Comparison of ENCODE assay signal across 1 cellular context in genomic region chr14:35814371-35815005, GRCh38.
TF ChIP-seq lines count a peak whose summit lies in the region.

No MANE protein-coding gene starts in this region.

TF ChIP-seq in HepG2, 621 proteins besides CTCF, POLR2A, EP300 and RAD21 (continued from another document):
- TF ChIP-seq ZSCAN9 (CRISPR knock-in tag; IDR thresholded peaks at IDR 0.05; ENCODE audit: borderline replicate concordance) (0 out of 2 replicates have a peak, but pooled peaks have one; percentile 21), LCORL (IDR thresholded peaks at IDR 0.05) (no peak), LCORL (CRISPR knock-in tag; IDR thresholded peaks at IDR 0.05) (0 out of 2 replicates have a peak, but pooled peaks have one; percentile 24), PRPF4 (IDR thresholded peaks at IDR 0.05; ENCODE audit: low read depth, low read length, poor library complexity, severe bottlenecking) (no peak), SP140L (CRISPR knock-in tag; IDR thresholded peaks at IDR 0.05; ENCODE audit: borderline replicate concordance) (0 out of 2 replicates have a peak, but pooled peaks have one; percentile 48), IRF2 (CRISPR knock-in tag; IDR thresholded peaks at IDR 0.05) (peak; percentile 65; the same call in 1 of the 2 replicates), ZNF124 (CRISPR knock-in tag; IDR thresholded peaks at IDR 0.05) (0 out of 2 replicates have a peak, but pooled peaks have one; percentile 67), SMAD3 (CRISPR knock-in tag; IDR thresholded peaks at IDR 0.05) (peak; percentile 37; the same call in 1 of the 2 replicates), FOXK1 (CRISPR knock-in tag; IDR thresholded peaks at IDR 0.05; ENCODE audit: borderline replicate concordance, low read depth) (peak; percentile 35; the same call in 1 of the 2 replicates), NR3C1 (CRISPR knock-in tag; IDR thresholded peaks at IDR 0.05) (no peak), ELF3 (CRISPR knock-in tag; IDR thresholded peaks at IDR 0.05) (peak; percentile 61; the same call in 1 of the 2 replicates), TAF15 (IDR thresholded peaks at IDR 0.05; ENCODE audit: low read depth, low read length, poor library complexity, severe bottlenecking) (no peak), KLF16 (CRISPR knock-in tag; IDR thresholded peaks at IDR 0.05) (peak in 1 of 2 experiments; percentile 74; a peak in 1 of 4 replicates), ZNF816 (CRISPR knock-in tag; IDR thresholded peaks at IDR 0.05; ENCODE audit: borderline replicate concordance) (no peak), MTF2 (CRISPR knock-in tag; IDR thresholded peaks at IDR 0.05; ENCODE audit: borderline replicate concordance) (no peak), YEATS2 (CRISPR knock-in tag; IDR thresholded peaks at IDR 0.05; ENCODE audit: borderline replicate concordance) (peak; percentile 35; the same call in 1 of the 2 replicates), CREM (IDR thresholded peaks at IDR 0.05) (no peak), CREM (CRISPR knock-in tag; IDR thresholded peaks at IDR 0.05) (no peak), ZSCAN12 (CRISPR knock-in tag; IDR thresholded peaks at IDR 0.05) (0 out of 2 replicates have a peak, but pooled peaks have one; percentile 31), ZNF580 (CRISPR knock-in tag; IDR thresholded peaks at IDR 0.05; ENCODE audit: borderline replicate concordance, low read depth) (peak; percentile 71; the same call in 1 of the 2 replicates), FOXA1 (IDR thresholded peaks at IDR 0.05) (no peak), FOXA1 (CRISPR knock-in tag; IDR thresholded peaks at IDR 0.05) (peak; percentile 88), ZNF317 (CRISPR knock-in tag; IDR thresholded peaks at IDR 0.05) (peak; percentile 62; the same call in 1 of the 2 replicates), MIER3 (CRISPR knock-in tag; IDR thresholded peaks at IDR 0.05; ENCODE audit: borderline replicate concordance) (0 out of 2 replicates have a peak, but pooled peaks have one; percentile 31), KMT2B (CRISPR knock-in tag; IDR thresholded peaks at IDR 0.05) (0 out of 2 replicates have a peak, but pooled peaks have one; percentile 30), GATAD2A (CRISPR knock-in tag; IDR thresholded peaks at IDR 0.05) (peak; percentile 60), NAIF1 (CRISPR knock-in tag; IDR thresholded peaks at IDR 0.05; ENCODE audit: borderline replicate concordance) (no peak), ZNF792 (CRISPR knock-in tag; IDR thresholded peaks at IDR 0.05) (0 out of 2 replicates have a peak, but pooled peaks have one; percentile 16), ZBTB46 (CRISPR knock-in tag; IDR thresholded peaks at IDR 0.05; ENCODE audit: borderline replicate concordance) (no peak), U2AF1 (optimal IDR thresholded peaks at IDR 0.05; ENCODE audit: low read depth, low read length) (no peak), GABPA (IDR thresholded peaks at IDR 0.05; ENCODE audit: low read depth, low read length) (no peak), GABPA (CRISPR knock-in tag; IDR thresholded peaks at IDR 0.05; ENCODE audit: low read depth) (0 out of 2 replicates have a peak, but pooled peaks have one; percentile 16), HNRNPLL (IDR thresholded peaks at IDR 0.05; ENCODE audit: low read depth, low read length, poor library complexity, severe bottlenecking) (peak; percentile 12), HMGXB4 (CRISPR knock-in tag; IDR thresholded peaks at IDR 0.05; ENCODE audit: borderline replicate concordance in 1 of 2, low read depth in 1 of 2) (peak; percentile 42 to 73; a peak in 2 of 4 replicates), STAG1 (CRISPR knock-in tag; IDR thresholded peaks at IDR 0.05) (peak; percentile 79), CCDC6 (CRISPR knock-in tag; IDR thresholded peaks at IDR 0.05) (0 out of 2 replicates have a peak, but pooled peaks have one; percentile 23), THAP11 (CRISPR knock-in tag; IDR thresholded peaks at IDR 0.05) (peak; percentile 55; the same call in 1 of the 2 replicates), CEBPG (CRISPR knock-in tag; IDR thresholded peaks at IDR 0.05) (peak; percentile 23; the same call in 1 of the 2 replicates), ATAD3A (CRISPR knock-in tag; IDR thresholded peaks at IDR 0.05) (no peak), ERF (CRISPR knock-in tag; IDR thresholded peaks at IDR 0.05) (peak; percentile 49; the same call in 1 of the 2 replicates), SALL1 (CRISPR knock-in tag; IDR thresholded peaks at IDR 0.05) (no peak), E2F2 (CRISPR knock-in tag; IDR thresholded peaks at IDR 0.05; ENCODE audit: borderline replicate concordance) (no peak), ZNF75D (CRISPR knock-in tag; IDR thresholded peaks at IDR 0.05; ENCODE audit: borderline replicate concordance) (no peak), ZNF136 (CRISPR knock-in tag; IDR thresholded peaks at IDR 0.05; ENCODE audit: low read depth) (0 out of 2 replicates have a peak, but pooled peaks have one; percentile 32), ZNF569 (CRISPR knock-in tag; IDR thresholded peaks at IDR 0.05; ENCODE audit: borderline replicate concordance) (0 out of 2 replicates have a peak, but pooled peaks have one; percentile 62), RBFOX2 (IDR thresholded peaks at IDR 0.05; ENCODE audit: low read depth, low read length) (no peak), JUNB (CRISPR knock-in tag; IDR thresholded peaks at IDR 0.05; ENCODE audit: borderline replicate concordance) (no peak), MIER2 (CRISPR knock-in tag; IDR thresholded peaks at IDR 0.05) (0 out of 2 replicates have a peak, but pooled peaks have one; percentile 29), NCOR1 (IDR thresholded peaks at IDR 0.05; ENCODE audit: borderline replicate concordance, low read length) (no peak), ASH2L (IDR thresholded peaks at IDR 0.05; ENCODE audit: insufficient read length, low read depth, low read length) (peak; percentile 45), HDAC1 (CRISPR knock-in tag; IDR thresholded peaks at IDR 0.05) (no peak), THYN1 (CRISPR knock-in tag; IDR thresholded peaks at IDR 0.05; ENCODE audit: borderline replicate concordance, low read depth) (no peak), NBN (conservative IDR thresholded peaks at IDR 0.05) (no peak), ZNF441 (CRISPR knock-in tag; IDR thresholded peaks at IDR 0.05; ENCODE audit: borderline replicate concordance) (no peak)
- TF ChIP-seq, protein P1, sequence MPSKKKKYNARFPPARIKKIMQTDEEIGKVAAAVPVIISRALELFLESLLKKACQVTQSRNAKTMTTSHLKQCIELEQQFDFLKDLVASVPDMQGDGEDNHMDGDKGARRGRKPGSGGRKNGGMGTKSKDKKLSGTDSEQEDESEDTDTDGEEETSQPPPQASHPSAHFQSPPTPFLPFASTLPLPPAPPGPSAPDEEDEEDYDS (CRISPR knock-in tag; IDR thresholded peaks at IDR 0.05): peak; percentile 54; the same call in 1 of the 2 replicates
- TF ChIP-seq, protein P2, sequence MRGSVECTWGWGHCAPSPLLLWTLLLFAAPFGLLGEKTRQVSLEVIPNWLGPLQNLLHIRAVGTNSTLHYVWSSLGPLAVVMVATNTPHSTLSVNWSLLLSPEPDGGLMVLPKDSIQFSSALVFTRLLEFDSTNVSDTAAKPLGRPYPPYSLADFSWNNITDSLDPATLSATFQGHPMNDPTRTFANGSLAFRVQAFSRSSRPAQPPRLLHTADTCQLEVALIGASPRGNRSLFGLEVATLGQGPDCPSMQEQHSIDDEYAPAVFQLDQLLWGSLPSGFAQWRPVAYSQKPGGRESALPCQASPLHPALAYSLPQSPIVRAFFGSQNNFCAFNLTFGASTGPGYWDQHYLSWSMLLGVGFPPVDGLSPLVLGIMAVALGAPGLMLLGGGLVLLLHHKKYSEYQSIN (CRISPR knock-in tag; IDR thresholded peaks at IDR 0.05; ENCODE audit: borderline replicate concordance): no peak
- TF ChIP-seq, protein P3, sequence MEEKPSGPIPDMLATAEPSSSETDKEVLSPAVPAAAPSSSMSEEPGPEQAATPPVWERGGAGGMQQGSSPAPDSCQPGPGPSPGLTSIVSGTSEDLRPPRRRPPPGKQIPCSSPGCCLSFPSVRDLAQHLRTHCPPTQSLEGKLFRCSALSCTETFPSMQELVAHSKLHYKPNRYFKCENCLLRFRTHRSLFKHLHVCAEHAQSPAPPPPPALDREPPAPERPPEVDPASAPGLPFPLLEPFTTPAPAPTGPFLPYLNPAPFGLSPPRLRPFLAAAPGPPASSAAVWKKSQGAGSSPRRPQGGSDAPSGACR (CRISPR knock-in tag; IDR thresholded peaks at IDR 0.05): no peak
- TF ChIP-seq, protein P4, sequence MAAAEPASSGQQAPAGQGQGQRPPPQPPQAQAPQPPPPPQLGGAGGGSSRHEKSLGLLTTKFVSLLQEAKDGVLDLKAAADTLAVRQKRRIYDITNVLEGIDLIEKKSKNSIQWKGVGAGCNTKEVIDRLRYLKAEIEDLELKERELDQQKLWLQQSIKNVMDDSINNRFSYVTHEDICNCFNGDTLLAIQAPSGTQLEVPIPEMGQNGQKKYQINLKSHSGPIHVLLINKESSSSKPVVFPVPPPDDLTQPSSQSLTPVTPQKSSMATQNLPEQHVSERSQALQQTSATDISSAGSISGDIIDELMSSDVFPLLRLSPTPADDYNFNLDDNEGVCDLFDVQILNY (CRISPR knock-in tag; conservative IDR thresholded peaks at IDR 0.05): no peak
- TF ChIP-seq, protein P5, sequence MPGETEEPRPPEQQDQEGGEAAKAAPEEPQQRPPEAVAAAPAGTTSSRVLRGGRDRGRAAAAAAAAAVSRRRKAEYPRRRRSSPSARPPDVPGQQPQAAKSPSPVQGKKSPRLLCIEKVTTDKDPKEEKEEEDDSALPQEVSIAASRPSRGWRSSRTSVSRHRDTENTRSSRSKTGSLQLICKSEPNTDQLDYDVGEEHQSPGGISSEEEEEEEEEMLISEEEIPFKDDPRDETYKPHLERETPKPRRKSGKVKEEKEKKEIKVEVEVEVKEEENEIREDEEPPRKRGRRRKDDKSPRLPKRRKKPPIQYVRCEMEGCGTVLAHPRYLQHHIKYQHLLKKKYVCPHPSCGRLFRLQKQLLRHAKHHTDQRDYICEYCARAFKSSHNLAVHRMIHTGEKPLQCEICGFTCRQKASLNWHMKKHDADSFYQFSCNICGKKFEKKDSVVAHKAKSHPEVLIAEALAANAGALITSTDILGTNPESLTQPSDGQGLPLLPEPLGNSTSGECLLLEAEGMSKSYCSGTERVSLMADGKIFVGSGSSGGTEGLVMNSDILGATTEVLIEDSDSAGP (CRISPR knock-in tag; IDR thresholded peaks at IDR 0.05; ENCODE audit: borderline replicate concordance): no peak
- TF ChIP-seq, protein P6, sequence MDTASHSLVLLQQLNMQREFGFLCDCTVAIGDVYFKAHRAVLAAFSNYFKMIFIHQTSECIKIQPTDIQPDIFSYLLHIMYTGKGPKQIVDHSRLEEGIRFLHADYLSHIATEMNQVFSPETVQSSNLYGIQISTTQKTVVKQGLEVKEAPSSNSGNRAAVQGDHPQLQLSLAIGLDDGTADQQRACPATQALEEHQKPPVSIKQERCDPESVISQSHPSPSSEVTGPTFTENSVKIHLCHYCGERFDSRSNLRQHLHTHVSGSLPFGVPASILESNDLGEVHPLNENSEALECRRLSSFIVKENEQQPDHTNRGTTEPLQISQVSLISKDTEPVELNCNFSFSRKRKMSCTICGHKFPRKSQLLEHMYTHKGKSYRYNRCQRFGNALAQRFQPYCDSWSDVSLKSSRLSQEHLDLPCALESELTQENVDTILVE (CRISPR knock-in tag; IDR thresholded peaks at IDR 0.05): peak; percentile 57; the same call in 1 of the 2 replicates
- TF ChIP-seq, protein P7, sequence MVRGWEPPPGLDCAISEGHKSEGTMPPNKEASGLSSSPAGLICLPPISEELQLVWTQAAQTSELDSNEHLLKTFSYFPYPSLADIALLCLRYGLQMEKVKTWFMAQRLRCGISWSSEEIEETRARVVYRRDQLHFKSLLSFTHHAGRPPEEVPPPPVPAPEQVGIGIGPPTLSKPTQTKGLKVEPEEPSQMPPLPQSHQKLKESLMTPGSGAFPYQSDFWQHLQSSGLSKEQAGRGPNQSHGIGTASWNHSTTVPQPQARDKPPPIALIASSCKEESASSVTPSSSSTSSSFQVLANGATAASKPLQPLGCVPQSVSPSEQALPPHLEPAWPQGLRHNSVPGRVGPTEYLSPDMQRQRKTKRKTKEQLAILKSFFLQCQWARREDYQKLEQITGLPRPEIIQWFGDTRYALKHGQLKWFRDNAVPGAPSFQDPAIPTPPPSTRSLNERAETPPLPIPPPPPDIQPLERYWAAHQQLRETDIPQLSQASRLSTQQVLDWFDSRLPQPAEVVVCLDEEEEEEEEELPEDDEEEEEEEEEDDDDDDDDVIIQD (CRISPR knock-in tag; IDR thresholded peaks at IDR 0.05; ENCODE audit: low read depth): peak; percentile 40; the same call in 1 of the 2 replicates
